ENCODE assay signal across 1 cellular context in the genomic region with DNA sequence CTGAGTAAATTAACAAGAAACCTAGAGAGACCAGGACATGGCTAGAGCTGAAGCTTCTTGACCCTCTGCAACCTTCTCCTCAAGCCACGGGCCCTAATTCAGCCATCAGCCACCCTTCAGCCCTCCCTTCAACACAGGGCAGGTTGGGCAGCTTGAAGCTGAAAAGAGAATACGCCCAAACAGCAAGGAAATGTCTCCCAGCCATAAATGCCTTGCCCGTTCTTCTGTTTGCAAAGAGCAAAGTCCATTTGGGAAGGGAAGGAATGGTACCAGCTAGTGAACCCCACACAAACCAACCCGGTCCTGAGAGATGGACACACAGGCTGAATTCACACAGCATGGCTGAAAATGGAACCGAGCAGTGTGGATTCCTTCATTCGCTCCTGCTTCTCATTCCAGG.
TF ChIP-seq lines count a peak whose summit lies in the region.

No MANE protein-coding gene starts in this region.

TF ChIP-seq in neural cell, 6 proteins besides CTCF, POLR2A, EP300 and RAD21 (continued from another document):
- no peak for TF ChIP-seq TAF1 (IDR thresholded peaks at IDR 0.05; ENCODE audit: low read depth)
